ENCODE assay signal across 8 cellular contexts in genomic region chr3:57998366-57999283, GRCh38. TPM values are rescaled to one million over a fixed set of nuclear protein-coding genes. Genes with fewer than 3 reads are reported as not detected.
DNase-seq lines count a peak whose midpoint lies in the region; ATAC-seq, FAIRE-seq and TF ChIP-seq lines count a peak whose summit lies in the region.

No MANE protein-coding gene starts in this region.

- POLR2A ChIA-PET in endothelial cell of umbilical vein (lab: Charles Lee) = interaction anchor here (0.6 kb wide), 1 partner anchor 59 kb away, joined by 8 read pairs; no protein-coding TSS in a partner anchor

- H3K9me1 ChIP-seq in endothelial cell of umbilical vein (replicated peaks; ENCODE audit: control insufficient read depth, extremely low read depth, insufficient read depth, low read length) = no peaks in the 10 kb centered on the region

- TF ChIP-seq POLR2A in endothelial cell of umbilical vein (IDR thresholded peaks at IDR 0.05; ENCODE audit: low read depth, low read length) = no peak

- H3K9ac ChIP-seq in endothelial cell of umbilical vein (replicated peaks; ENCODE audit: extremely low read depth, insufficient read depth, low read length) = no peak overlapping the region

- H3K4me1 ChIP-seq in endothelial cell of umbilical vein (ENCODE audit: control insufficient read depth, extremely low read depth, insufficient read depth, low read length) = peaks cover 10% of the 10 kb centered on the region

- peak overlapping the region; percentile 55 for H3K4me3 Mint-ChIP-seq in activated CD8-positive, alpha-beta memory T cell treated with anti-CD3 and anti-CD28 coated beads, Interleukin-2, amount 10 ng/mL, durations not matched to agents 7 days and 5 days

- H3K36me3 ChIP-seq in endothelial cell of umbilical vein (ENCODE audit: control insufficient read depth in 2 of 2, extremely low read depth in 1 of 2, insufficient read depth in 2 of 2, low read length in 2 of 2) = no peaks in the 10 kb centered on the region

- no peak overlapping the region for H3K27ac ChIP-seq in endothelial cell of umbilical vein (ENCODE audit: insufficient read depth, low read depth, low read length)

- peak; percentile 62 for FAIRE-seq in endothelial cell of umbilical vein (lab: Jason Lieb, UNC)

- no TSS peak for BruUV-seq in endothelial cell of umbilical vein (replicated peaks; lab: Mats Ljungman, UMichigan)

- no peak overlapping the region for H3K4me3 ChIP-seq in endothelial cell of umbilical vein (replicated peaks in 1 of 3; ENCODE audit: insufficient read depth in 1 of 3, low read depth in 1 of 3, low read length in 3 of 3)

- dilution Hi-C loops in endothelial cell of umbilical vein (cut with MboI; ENCODE audit: extremely low pct_ligation_motif_present, low sequenced_read_pairs) = no loop called here

- H3K4me2 ChIP-seq in endothelial cell of umbilical vein (ENCODE audit: insufficient read depth, low read length) = peak overlapping the region; percentile 58

- no peak for DNase-seq in activated CD8-positive, alpha-beta memory T cell treated with anti-CD3 and anti-CD28 coated beads, Interleukin-2, amount 10 ng/mL, durations not matched to agents 7 days and 5 days
- no peak for DNase-seq in activated CD8-positive, alpha-beta memory T cell treated with anti-CD3 and anti-CD28 coated beads, Interleukin-2, amount 50 U/mL, for 48 hours
- DNase-seq in OCI-M1 (lab: John Stamatoyannopoulos, UW) = peak; percentile 84
- peak; percentile 54 for DNase-seq in endothelial cell of umbilical vein (ENCODE audit: low read depth, low spot score)
- DNase-seq in sciatic nerve (ENCODE audit: low spot score) = no peak
- no peak for DNase-seq in stimulated activated CD4-positive, alpha-beta T cell treated with anti-CD3 and anti-CD28 coated beads, Interleukin-2, amount 100 ng/mL, for 48 hours
- DNase-seq in NCI-H2029 (lab: John Stamatoyannopoulos, UW) = no peak

- CTCF ChIA-PET in activated CD8-positive, alpha-beta memory T cell treated with anti-CD3 and anti-CD28 coated beads, Interleukin-2, amount 10 ng/mL, durations not matched to agents 7 days and 5 days (lab: Charles Lee) = interaction anchor here (0.6 to 1.3 kb wide), 3 partner anchors 9 to 233 kb away, joined by 3 to 6 read pairs (median 3); no protein-coding TSS in a partner anchor
- CTCF ChIA-PET in endothelial cell of umbilical vein (lab: Charles Lee) = interaction anchor here (0.7 to 3.2 kb wide), 7 partner anchors 9 to 76 kb away, joined by 3 to 15 read pairs (median 3); partner anchors contain the start of gene FLNB

- intact Hi-C loops in endothelial cell of umbilical vein (cut with micrococcal nuclease) (no loop called here), sciatic nerve (cut with DNase I) (no loop called here)

- H3K27ac Mint-ChIP-seq in activated CD8-positive, alpha-beta memory T cell treated with anti-CD3 and anti-CD28 coated beads, Interleukin-2, amount 10 ng/mL, durations not matched to agents 7 days and 5 days = peak overlapping the region; percentile 40

- no peak for TF ChIP-seq CTCF in endothelial cell of umbilical vein (IDR thresholded peaks at IDR 0.05; ENCODE audit: extremely low read depth in 1 of 2, insufficient read depth in 1 of 2, low read depth in 1 of 2, low read length in 2 of 2)

- peaks cover 10% of the 10 kb centered on the region for H3K4me1 Mint-ChIP-seq in activated CD8-positive, alpha-beta memory T cell treated with anti-CD3 and anti-CD28 coated beads, Interleukin-2, amount 10 ng/mL, durations not matched to agents 7 days and 5 days

- no peaks in the 10 kb centered on the region for H3K36me3 Mint-ChIP-seq in activated CD8-positive, alpha-beta memory T cell treated with anti-CD3 and anti-CD28 coated beads, Interleukin-2, amount 10 ng/mL, durations not matched to agents 7 days and 5 days

- H3K9me3 ChIP-seq in endothelial cell of umbilical vein (replicated peaks; ENCODE audit: control insufficient read depth, insufficient read depth, low read length) = no peaks in the 10 kb centered on the region

- H4K20me1 ChIP-seq in endothelial cell of umbilical vein (replicated peaks; ENCODE audit: control insufficient read depth, extremely low read depth, insufficient read depth, low read length) = no peaks in the 10 kb centered on the region

- no peaks in the 10 kb centered on the region for H3K27me3 Mint-ChIP-seq in activated CD8-positive, alpha-beta memory T cell treated with anti-CD3 and anti-CD28 coated beads, Interleukin-2, amount 10 ng/mL, durations not matched to agents 7 days and 5 days

- no peaks in the 10 kb centered on the region for H3K9me3 Mint-ChIP-seq in activated CD8-positive, alpha-beta memory T cell treated with anti-CD3 and anti-CD28 coated beads, Interleukin-2, amount 10 ng/mL, durations not matched to agents 7 days and 5 days (ENCODE audit: low read depth)

- ATAC-seq in activated CD8-positive, alpha-beta memory T cell treated with anti-CD3 and anti-CD28 coated beads, Interleukin-2, amount 10 ng/mL, durations not matched to agents 7 days and 5 days = peak; percentile 45
- ATAC-seq in sciatic nerve (peak; percentile 51), GM21717 (IDR thresholded peaks at IDR 0.05; ENCODE audit: unreplicated experiment) (no peak)

- H3K27me3 ChIP-seq in endothelial cell of umbilical vein (ENCODE audit: control insufficient read depth in 2 of 2, insufficient read depth in 2 of 2, low read length in 2 of 2) = no peaks in the 10 kb centered on the region

- no peaks in the 10 kb centered on the region for H3K79me2 ChIP-seq in endothelial cell of umbilical vein (ENCODE audit: control insufficient read depth, insufficient read depth, low read length)

- peak overlapping the region; percentile 2 for H2AFZ ChIP-seq in endothelial cell of umbilical vein (ENCODE audit: low read depth, low read length)

TF ChIP-seq in endothelial cell of umbilical vein, 7 proteins besides CTCF, POLR2A, EP300 and RAD21:
- no peak for TF ChIP-seq POLR2AphosphoS5 (IDR thresholded peaks at IDR 0.05; ENCODE audit: insufficient read depth, low read depth, low read length)
- TF ChIP-seq GATA2 (IDR thresholded peaks at IDR 0.05; ENCODE audit: insufficient read depth, insufficient read length, low read depth, low read length) = peak; percentile 64

RNA-seq across cellular contexts. Expression of gene FLNB, which starts 9.6 kb away (rescaled TPM):
- 10 to 100 TPM in 1 of 2 experiments, 1 to 10 TPM in 1; 9.8 to 13.2 TPM for total RNA-seq in activated CD8-positive, alpha-beta memory T cell treated with anti-CD3 and anti-CD28 coated beads, Interleukin-2, amount 10 ng/mL, durations not matched to agents 7 days and 5 days
- total RNA-seq in endothelial cell of umbilical vein = 595 and 670 TPM in 2 replicates
- 479 and 516 TPM in 2 replicates for polyA plus RNA-seq in endothelial cell of umbilical vein
- 267 and 270 TPM in 2 replicates for polyA plus RNA-seq in endothelial cell of umbilical vein (2011; cell fraction: cytosol; rRNA removed)
- polyA plus RNA-seq in endothelial cell of umbilical vein (2011; cell fraction: nucleus; rRNA removed) = 3,546 and 4,297 TPM in 2 replicates
- polyA plus RNA-seq in endothelial cell of umbilical vein (2012) = 427 and 466 TPM in 2 replicates
- 1,506 and 1,741 TPM in 2 replicates for polyA minus RNA-seq in endothelial cell of umbilical vein
- polyA minus RNA-seq in endothelial cell of umbilical vein (2011; cell fraction: cytosol; rRNA and poly(A)+ RNA removed) = 139 TPM
- polyA minus RNA-seq in endothelial cell of umbilical vein (2011; cell fraction: nucleus; rRNA and poly(A)+ RNA removed) = 3,042 and 3,714 TPM in 2 replicates
- total RNA-seq in sciatic nerve = 514 TPM

Comparison
In these comparisons a context has a peak if more than half of its experiments do, and no peak if none do; other contexts are left out.
1. DNase-seq: peak in OCI-M1 (single experiment) and endothelial cell of umbilical vein (single experiment); none in activated CD8-positive, alpha-beta memory T cell treated with anti-CD3 and anti-CD28 coated beads, Interleukin-2, amount 10 ng/mL, durations not matched to agents 7 days and 5 days (single experiment), activated CD8-positive, alpha-beta memory T cell treated with anti-CD3 and anti-CD28 coated beads, Interleukin-2, amount 50 U/mL, for 48 hours (single experiment), sciatic nerve (single experiment), stimulated activated CD4-positive, alpha-beta T cell treated with anti-CD3 and anti-CD28 coated beads, Interleukin-2, amount 100 ng/mL, for 48 hours (0 of 2) and NCI-H2029 (single experiment).
2. RNA of gene FLNB, which starts 9.6 kb away (total RNA-seq): 595 to 670 TPM in endothelial cell of umbilical vein and 514 TPM in sciatic nerve (single experiment); 9.8 to 13.2 TPM in activated CD8-positive, alpha-beta memory T cell treated with anti-CD3 and anti-CD28 coated beads, Interleukin-2, amount 10 ng/mL, durations not matched to agents 7 days and 5 days; every median in the first group is over 10 times any median in the second.